1 cellular context compared by ENCODE assay signal in genomic region chr10:11858093-11858492, GRCh38.
A peak's percentile ranks its signal among the peaks of the same experiment; 100 is the strongest.
TF ChIP-seq lines count a peak whose summit lies in the region.

No MANE protein-coding gene starts in this region.

TF ChIP-seq in K562, 482 proteins besides CTCF, POLR2A, EP300 and RAD21:
- TF ChIP-seq MEF2D (tag; conservative IDR thresholded peaks at IDR 0.05; ENCODE audit: low read depth), result no peak
- TF ChIP-seq CTBP1 (IDR thresholded peaks at IDR 0.05; ENCODE audit: borderline replicate concordance), result no peak
- TF ChIP-seq DACH1 (IDR thresholded peaks at IDR 0.05; ENCODE audit: partially characterized antibody), result no peak
- no peak for TF ChIP-seq STAT5B (CRISPR knock-in tag; IDR thresholded peaks at IDR 0.05)
- TF ChIP-seq ZNF57 (CRISPR knock-in tag; IDR thresholded peaks at IDR 0.05), result no peak
- peak; percentile 35; the same call in 1 of the 2 replicates for TF ChIP-seq MAFG (tag; conservative IDR thresholded peaks at IDR 0.05)
- no peak for TF ChIP-seq ZNF384 (IDR thresholded peaks at IDR 0.05; ENCODE audit: low read depth, low read length)
- no peak for TF ChIP-seq ZSCAN29 (IDR thresholded peaks at IDR 0.05)
- peak; percentile 61; the same call in 1 of the 2 replicates for TF ChIP-seq C11orf30 (IDR thresholded peaks at IDR 0.05; ENCODE audit: low read depth)
- TF ChIP-seq CXXC5 (CRISPR knock-in tag; IDR thresholded peaks at IDR 0.05), result no peak
- TF ChIP-seq HNRNPLL (IDR thresholded peaks at IDR 0.05; ENCODE audit: low read depth, low read length, poor library complexity, severe bottlenecking), result no peak
- TF ChIP-seq HDAC8 (tag; IDR thresholded peaks at IDR 0.05), result no peak
- TF ChIP-seq KLF13 (tag; IDR thresholded peaks at IDR 0.05; ENCODE audit: borderline replicate concordance, low read depth), result no peak
- TF ChIP-seq ZNF511 (CRISPR knock-in tag; IDR thresholded peaks at IDR 0.05), result no peak
- TF ChIP-seq IRF2 (CRISPR knock-in tag; IDR thresholded peaks at IDR 0.05), result no peak
- peak; percentile 26; the same call in 1 of the 2 replicates for TF ChIP-seq MAFF (IDR thresholded peaks at IDR 0.05; ENCODE audit: low read length)
- peak; percentile 76 for TF ChIP-seq ZNF316 (IDR thresholded peaks at IDR 0.05)
